In the genomic region with DNA sequence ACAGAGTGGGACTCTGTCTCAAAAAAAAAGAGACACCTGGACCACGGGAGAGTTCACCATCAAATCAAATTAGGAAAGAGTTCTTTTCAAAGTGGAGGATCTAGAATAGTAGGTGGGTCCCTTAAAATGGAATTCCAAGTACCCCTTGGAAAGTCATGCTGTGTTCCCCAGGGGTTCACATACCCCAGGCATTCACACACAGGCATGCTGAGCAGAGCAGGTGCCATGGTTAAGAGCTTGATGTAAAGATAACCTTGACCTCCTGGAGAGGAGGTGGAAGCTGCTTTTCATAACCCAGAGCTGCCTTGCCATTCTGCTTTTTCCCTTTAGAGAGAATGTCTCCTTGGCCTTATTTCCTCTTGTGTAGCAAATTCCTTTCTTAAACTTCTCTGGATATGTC, we compare ENCODE assay signal across 36 cellular contexts. TPM values are rescaled to one million over a fixed set of nuclear protein-coding genes. Genes with fewer than 3 reads are reported as not detected.
"Had no signal": no experiment of that assay in that cellular context is flagged by ENCODE, and none has a peak within 500 bp of the region (broad histone marks: within the 10 kb centered on the region; RNA-seq: fewer than 3 reads in every experiment).

No MANE protein-coding gene starts in this region.

- H3K27me3 Mint-ChIP-seq: activated CD4-positive, alpha-beta memory T cell treated with anti-CD3 and anti-CD28 coated beads, Interleukin-2, amount 10 ng/mL, durations not matched to agents 7 days and 5 days; activated CD4-positive, alpha-beta T cell treated with anti-CD3 and anti-CD28 coated beads, Interleukin-2, amount 10 ng/mL, durations not matched to agents 7 days and 5 days; activated naive CD4-positive, alpha-beta T cell treated with anti-CD3 and anti-CD28 coated beads, Interleukin-2, amount 50 U/mL, for 24 hours; activated naive CD8-positive, alpha-beta T cell treated with anti-CD3 and anti-CD28 coated beads for 36 hours; activated naive CD8-positive, alpha-beta T cell treated with anti-CD3 and anti-CD28 coated beads, Interleukin-2, amount 50 U/mL, for 24 hours had no signal

- H3K27ac ChIP-seq: adrenal gland, body of pancreas, epithelial cell of prostate, esophagus squamous epithelium, gastroesophageal sphincter, heart right ventricle had no signal

- H3K9me3 Mint-ChIP-seq: activated CD4-positive, alpha-beta memory T cell treated with anti-CD3 and anti-CD28 coated beads, Interleukin-2, amount 10 ng/mL, durations not matched to agents 7 days and 5 days; activated CD4-positive, alpha-beta T cell treated with anti-CD3 and anti-CD28 coated beads, Interleukin-2, amount 10 ng/mL, durations not matched to agents 7 days and 5 days; activated naive CD4-positive, alpha-beta T cell treated with anti-CD3 and anti-CD28 coated beads for 36 hours; activated naive CD4-positive, alpha-beta T cell treated with anti-CD3 and anti-CD28 coated beads, Interleukin-2, amount 50 U/mL, for 24 hours; activated naive CD8-positive, alpha-beta T cell treated with anti-CD3 and anti-CD28 coated beads for 36 hours; activated naive CD8-positive, alpha-beta T cell treated with anti-CD3 and anti-CD28 coated beads, Interleukin-2, amount 50 U/mL, for 24 hours; activated T-helper 1 cell treated with anti-CD3 and anti-CD28 coated beads, Interleukin-12 subunit alpha, Interleukin-12 subunit beta, Interleukin-2, Interleukin-4 antibody, amounts not matched to agents 30 ng/mL and 10 ng/mL and 1 ng/mL, durations not matched to agents 14 hours and 24 hours and 36 hours; activated T-helper 2 cell treated with anti-CD3 and anti-CD28 coated beads, Interferon-gamma antibody, Interleukin-2, Interleukin-4, amounts not matched to agents 10 μg/mL and 5 μg/mL and 100 μg/mL, durations not matched to agents 14 hours and 24 hours and 36 hours had no signal

- H3K27ac Mint-ChIP-seq: activated CD4-positive, alpha-beta memory T cell treated with anti-CD3 and anti-CD28 coated beads, Interleukin-2, amount 10 ng/mL, durations not matched to agents 7 days and 5 days; activated CD4-positive, alpha-beta T cell treated with anti-CD3 and anti-CD28 coated beads, Interleukin-2, amount 10 ng/mL, durations not matched to agents 7 days and 5 days; activated naive CD4-positive, alpha-beta T cell treated with anti-CD3 and anti-CD28 coated beads for 36 hours; activated naive CD4-positive, alpha-beta T cell treated with anti-CD3 and anti-CD28 coated beads, Interleukin-2, amount 50 U/mL, for 24 hours; activated naive CD8-positive, alpha-beta T cell treated with anti-CD3 and anti-CD28 coated beads for 36 hours; activated naive CD8-positive, alpha-beta T cell treated with anti-CD3 and anti-CD28 coated beads, Interleukin-2, amount 50 U/mL, for 24 hours; activated T-helper 1 cell treated with anti-CD3 and anti-CD28 coated beads, Interleukin-12 subunit alpha, Interleukin-12 subunit beta, Interleukin-2, Interleukin-4 antibody, amounts not matched to agents 30 ng/mL and 10 ng/mL and 1 ng/mL, durations not matched to agents 14 hours and 24 hours and 36 hours; activated T-helper 2 cell treated with anti-CD3 and anti-CD28 coated beads, Interferon-gamma antibody, Interleukin-2, Interleukin-4, amounts not matched to agents 10 μg/mL and 5 μg/mL and 100 μg/mL, durations not matched to agents 14 hours and 24 hours and 36 hours had no signal

- H3K27me3 ChIP-seq: adrenal gland, body of pancreas, esophagus squamous epithelium, gastroesophageal sphincter, heart right ventricle had no signal

- H3K9me3 ChIP-seq: adrenal gland, body of pancreas, esophagus squamous epithelium, gastroesophageal sphincter, heart right ventricle had no signal

- H3K36me3 Mint-ChIP-seq: activated naive CD4-positive, alpha-beta T cell treated with anti-CD3 and anti-CD28 coated beads, Interleukin-2, amount 50 U/mL, for 24 hours; activated naive CD8-positive, alpha-beta T cell treated with anti-CD3 and anti-CD28 coated beads for 36 hours had no signal

- H3K36me3 ChIP-seq: adrenal gland, esophagus squamous epithelium, gastroesophageal sphincter, heart right ventricle had no signal

- H3K4me1 ChIP-seq: adrenal gland, gastroesophageal sphincter, heart right ventricle had no signal

- DNase-seq: activated CD4-positive, alpha-beta memory T cell treated with anti-CD3 and anti-CD28 coated beads, Interleukin-2, amount 10 ng/mL, durations not matched to agents 7 days and 5 days; activated CD4-positive, alpha-beta T cell treated with anti-CD3 and anti-CD28 coated beads for 1 hour; activated CD4-positive, alpha-beta T cell treated with anti-CD3 and anti-CD28 coated beads for 4 hours; activated CD4-positive, alpha-beta T cell treated with anti-CD3 and anti-CD28 coated beads, Interleukin-2, amount 10 ng/mL, durations not matched to agents 7 days and 5 days; activated CD4-positive, alpha-beta T cell treated with anti-CD3 and anti-CD28 coated beads, Interleukin-2, amount 50 U/mL, for 4 hours; activated CD8-positive, alpha-beta memory T cell treated with anti-CD3 and anti-CD28 coated beads, Interleukin-2, amount 50 U/mL, for 4 hours; activated effector memory CD4-positive, alpha-beta T cell treated with anti-CD3 and anti-CD28 coated beads, Interleukin-2, amount 50 U/mL, for 16 hours; activated naive CD4-positive, alpha-beta T cell treated with anti-CD3 and anti-CD28 coated beads for 36 hours; activated naive CD8-positive, alpha-beta T cell treated with anti-CD3 and anti-CD28 coated beads for 36 hours; activated naive CD8-positive, alpha-beta T cell treated with anti-CD3 and anti-CD28 coated beads, Interleukin-2, amount 50 U/mL, for 24 hours; activated T-cell treated with anti-CD3 and anti-CD28 coated beads, Interleukin-2, amount 50 U/mL, for 1 hour; activated T-cell treated with anti-CD3 and anti-CD28 coated beads, Interleukin-2, amount 50 U/mL, for 48 hours; adrenal gland; amygdala; aorta; body of pancreas; caudate nucleus; cortex of kidney; dermis blood vessel endothelial cell; effector CD8-positive, alpha-beta T cell; esophagus squamous epithelium; foreskin melanocyte; heart right ventricle; T-helper 2 cell had no signal

- H3K4me3 Mint-ChIP-seq: activated CD4-positive, alpha-beta memory T cell treated with anti-CD3 and anti-CD28 coated beads, Interleukin-2, amount 10 ng/mL, durations not matched to agents 7 days and 5 days; activated CD4-positive, alpha-beta T cell treated with anti-CD3 and anti-CD28 coated beads, Interleukin-2, amount 10 ng/mL, durations not matched to agents 7 days and 5 days; activated naive CD4-positive, alpha-beta T cell treated with anti-CD3 and anti-CD28 coated beads for 36 hours; activated naive CD4-positive, alpha-beta T cell treated with anti-CD3 and anti-CD28 coated beads, Interleukin-2, amount 50 U/mL, for 24 hours; activated naive CD8-positive, alpha-beta T cell treated with anti-CD3 and anti-CD28 coated beads for 36 hours; activated naive CD8-positive, alpha-beta T cell treated with anti-CD3 and anti-CD28 coated beads, Interleukin-2, amount 50 U/mL, for 24 hours; activated T-helper 1 cell treated with anti-CD3 and anti-CD28 coated beads, Interleukin-12 subunit alpha, Interleukin-12 subunit beta, Interleukin-2, Interleukin-4 antibody, amounts not matched to agents 30 ng/mL and 10 ng/mL and 1 ng/mL, durations not matched to agents 14 hours and 24 hours and 36 hours had no signal

- H3K4me3 ChIP-seq: adrenal gland, body of pancreas, esophagus squamous epithelium, gastroesophageal sphincter, heart right ventricle had no signal

- ATAC-seq: activated naive CD8-positive, alpha-beta T cell treated with anti-CD3 and anti-CD28 coated beads, Interleukin-2, amount 50 U/mL, for 24 hours; body of pancreas; gastroesophageal sphincter; heart right ventricle had no signal

RNA-seq across cellular contexts. Expression of a gene that starts 44.3 kb away (rescaled TPM):
- total RNA-seq: activated CD4-positive, alpha-beta memory T cell treated with anti-CD3 and anti-CD28 coated beads, Interleukin-2, amount 10 ng/mL, durations not matched to agents 7 days and 5 days; activated CD4-positive, alpha-beta T cell treated with anti-CD3 and anti-CD28 coated beads, Interleukin-2, amount 10 ng/mL, durations not matched to agents 7 days and 5 days; activated naive CD4-positive, alpha-beta T cell treated with anti-CD3 and anti-CD28 coated beads for 36 hours; activated naive CD8-positive, alpha-beta T cell treated with anti-CD3 and anti-CD28 coated beads for 36 hours; activated T-helper 1 cell treated with anti-CD3 and anti-CD28 coated beads, Interleukin-12 subunit alpha, Interleukin-12 subunit beta, Interleukin-2, Interleukin-4 antibody, amounts not matched to agents 30 ng/mL and 10 ng/mL and 1 ng/mL, durations not matched to agents 14 hours and 24 hours and 36 hours; activated T-helper 2 cell treated with anti-CD3 and anti-CD28 coated beads, Interferon-gamma antibody, Interleukin-2, Interleukin-4, amounts not matched to agents 10 μg/mL and 5 μg/mL and 100 μg/mL, durations not matched to agents 14 hours and 24 hours and 36 hours; adrenal gland; aorta; body of pancreas; chondrocyte; dermis blood vessel endothelial cell; endothelial cell of umbilical vein; esophagus squamous epithelium; fibroblast of lung; fibroblast of villous mesenchyme; gastroesophageal sphincter; glomerular endothelial cell; heart right ventricle; T-helper 1 cell treated with Interleukin-12 subunit alpha and Interleukin-12 subunit beta and Interleukin-4 antibody, amounts not matched to agents 30 ng/mL and 1 ng/mL, for 36 hours had no signal
- polyA plus RNA-seq: adrenal gland, aorta, endothelial cell of umbilical vein, esophagus, fibroblast of lung, heart right ventricle had no signal
